In genomic region chr17:30236297-30236624, GRCh38 we compare ENCODE assay signal across 1 cellular context.
TF ChIP-seq lines count a peak whose summit lies in the region.

No MANE protein-coding gene starts in this region.

TF ChIP-seq in HCT116, 20 proteins besides CTCF, POLR2A, EP300 and RAD21 (continued from another document):
- TF ChIP-seq REST (IDR thresholded peaks at IDR 0.05; ENCODE audit: low read depth) (no peak), EZH2phosphoT487 (IDR thresholded peaks at IDR 0.05; ENCODE audit: borderline replicate concordance) (no peak), CBX3 (IDR thresholded peaks at IDR 0.05; ENCODE audit: low read depth) (no peak), SRF (IDR thresholded peaks at IDR 0.05; ENCODE audit: low read depth) (no peak), POLR2AphosphoS5 (IDR thresholded peaks at IDR 0.05; ENCODE audit: low read depth, low read length) (no peak), MAX (IDR thresholded peaks at IDR 0.05) (no peak), SP1 (IDR thresholded peaks at IDR 0.05; ENCODE audit: low read depth) (no peak)
TF ChIP-seq in HCT116: peak in this region for 0.
